Comparison of ENCODE assay signal across 8 cellular contexts in the genomic region with DNA sequence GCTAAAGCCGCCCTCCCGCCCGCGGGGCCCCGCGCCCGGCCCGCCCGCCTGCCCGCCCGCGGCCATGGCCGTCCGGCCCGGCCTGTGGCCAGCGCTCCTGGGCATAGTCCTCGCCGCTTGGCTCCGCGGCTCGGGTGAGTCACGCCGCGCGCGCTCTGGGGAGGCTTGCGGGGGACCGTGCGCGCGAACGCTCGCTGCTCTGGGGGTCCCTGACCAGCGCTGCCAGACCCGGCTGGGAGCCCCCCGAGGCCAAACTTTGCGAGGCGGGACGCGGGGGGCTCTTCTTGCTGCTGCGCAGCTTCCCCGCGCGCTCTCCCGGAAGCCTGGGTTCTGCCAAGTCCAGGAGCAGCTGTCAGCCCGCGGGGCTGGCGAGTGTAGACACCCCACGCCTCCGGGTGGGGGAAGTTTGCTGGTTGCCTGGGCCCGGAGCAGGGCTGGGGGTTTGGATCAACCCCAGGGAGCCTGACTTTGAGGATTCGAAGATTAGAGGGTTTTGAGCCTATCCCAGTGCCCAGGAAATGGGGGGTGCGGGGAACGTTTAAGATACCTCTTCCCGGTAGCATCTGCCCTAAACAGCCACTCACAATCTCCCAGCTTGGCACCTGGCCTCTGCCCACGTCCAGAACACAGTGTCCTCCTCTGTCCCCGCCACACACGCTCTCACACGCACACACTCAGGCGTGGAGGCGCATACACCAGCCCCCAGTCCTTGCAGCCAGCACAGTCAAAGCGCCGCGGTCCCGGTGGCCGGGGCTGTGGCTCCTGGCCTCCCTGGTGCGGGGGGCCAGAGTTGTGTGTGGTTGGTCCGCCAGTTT. TPM values are rescaled to one million over a fixed set of nuclear protein-coding genes. Genes with fewer than 3 reads are reported as not detected.
DNase-seq lines count a peak whose midpoint lies in the region; ATAC-seq and TF ChIP-seq lines count a peak whose summit lies in the region.

No MANE protein-coding gene starts in this region.

- DNase-seq in heart left ventricle (no peak), left ventricle myocardium superior (no peak), kidney epithelial cell (ENCODE audit: low read depth) (no peak), upper lobe of left lung (peak in 1 of 2 donors; percentile 80), amniotic stem cell (lab: John Stamatoyannopoulos, UW) (no peak), OCI-M2 (lab: John Stamatoyannopoulos, UW; ENCODE audit: unreplicated experiment) (no peak)

- WGBS in heart left ventricle, 4 donors, result 3 to 5% (median 4%) methylated on average over 32 to 68 of the region's 68 CpGs
- WGBS in upper lobe of left lung, 2 donors, result 10 to 14% methylated on average over 17 of the region's 68 CpGs

- intact Hi-C loops in heart left ventricle (cut with DNase I), result loop anchor here in 1 of 10 donors (10.0 kb wide), 1 partner anchor 146 kb away; no protein-coding TSS in a partner anchor
- intact Hi-C loops in left ventricle myocardium superior (cut with micrococcal nuclease), result no loop called here

- H3K4me1 Mint-ChIP-seq in activated T-helper 17 cell treated with anti-CD3 and anti-CD28 coated beads, Interleukin-2, amount 50 U/mL, for 72 hours, result peaks cover 6% of the 10 kb centered on the region

- H3K27ac ChIP-seq in heart left ventricle, result no peak overlapping the region
- H3K27ac ChIP-seq in upper lobe of left lung, result no peak overlapping the region

- peak overlapping the region; percentile 59 for H3K4me3 Mint-ChIP-seq in activated T-helper 17 cell treated with anti-CD3 and anti-CD28 coated beads, Interleukin-2, amount 50 U/mL, for 72 hours

- no peaks in the 10 kb centered on the region for H3K36me3 ChIP-seq in heart left ventricle
- H3K36me3 ChIP-seq in kidney epithelial cell (ENCODE audit: control insufficient read depth, insufficient read depth, low read length), result no peaks in the 10 kb centered on the region
- no peaks in the 10 kb centered on the region for H3K36me3 ChIP-seq in upper lobe of left lung

- no peak overlapping the region for H3K27ac Mint-ChIP-seq in activated T-helper 17 cell treated with anti-CD3 and anti-CD28 coated beads, Interleukin-2, amount 50 U/mL, for 72 hours

- H3K27me3 ChIP-seq in heart left ventricle (peaks cover 36 to 80% (median 54%) of the 10 kb centered on the region in 9 donors), kidney epithelial cell (ENCODE audit: control insufficient read depth, insufficient read depth, low read length) (peaks cover 38% of the 10 kb centered on the region), upper lobe of left lung (peaks cover 0 to 49% (median 16%) of the 10 kb centered on the region in 4 donors)

- ATAC-seq in heart left ventricle (no peak), left ventricle myocardium superior (no peak), upper lobe of left lung (ENCODE audit: low FRiP score in 2 of 2) (no peak), GM21381 (IDR thresholded peaks at IDR 0.05; ENCODE audit: unreplicated experiment) (no peak)
- no peak for ATAC-seq in activated T-helper 17 cell treated with anti-CD3 and anti-CD28 coated beads, Interleukin-2, amount 50 U/mL, for 72 hours (replicated peaks)

- peaks cover 67% of the 10 kb centered on the region for H3K27me3 Mint-ChIP-seq in activated T-helper 17 cell treated with anti-CD3 and anti-CD28 coated beads, Interleukin-2, amount 50 U/mL, for 72 hours

- peak overlapping the region in 10 of 12 donors; percentile 7 to 51 (median 34) for H3K4me3 ChIP-seq in heart left ventricle
- H3K4me3 ChIP-seq in kidney epithelial cell (ENCODE audit: low read depth, low read length), result peak overlapping the region; percentile 43
- H3K4me3 ChIP-seq in upper lobe of left lung, result peak overlapping the region in 3 of 4 donors; percentile 31 to 32 (median 32)

- TF ChIP-seq CTCF in heart left ventricle (IDR thresholded peaks at IDR 0.05) (no peak), kidney epithelial cell (IDR thresholded peaks at IDR 0.05; ENCODE audit: insufficient read depth, low read length, poor library complexity, severe bottlenecking) (no peak), upper lobe of left lung (IDR thresholded peaks at IDR 0.05) (no peak)

- H3K9me3 Mint-ChIP-seq in activated T-helper 17 cell treated with anti-CD3 and anti-CD28 coated beads, Interleukin-2, amount 50 U/mL, for 72 hours, result no peaks in the 10 kb centered on the region

- TF ChIP-seq POLR2A in heart left ventricle (IDR thresholded peaks at IDR 0.05), result no peak
- no peak for TF ChIP-seq POLR2A in upper lobe of left lung (IDR thresholded peaks at IDR 0.05)

- no peak for TF ChIP-seq EP300 in upper lobe of left lung (IDR thresholded peaks at IDR 0.05)

- H3K4me1 ChIP-seq in heart left ventricle (peaks cover 0 to 22% (median 10%) of the 10 kb centered on the region in 12 donors), upper lobe of left lung (peaks cover 16 to 26% (median 17%) of the 10 kb centered on the region in 4 donors)

- no peaks in the 10 kb centered on the region for H3K36me3 Mint-ChIP-seq in activated T-helper 17 cell treated with anti-CD3 and anti-CD28 coated beads, Interleukin-2, amount 50 U/mL, for 72 hours (ENCODE audit: low read depth)

- H3K9me3 ChIP-seq in heart left ventricle (no peaks in the 10 kb centered on the region), upper lobe of left lung (no peaks in the 10 kb centered on the region)

RNA-seq across cellular contexts. Expression of a gene that starts 0.5 kb away (rescaled TPM):
- total RNA-seq in heart left ventricle (under 1 TPM in 4 of 9 donors, not detected in 5; 0.09 to 0.43 (median 0.20) TPM), left ventricle myocardium superior (0.22 TPM), kidney epithelial cell (1.1 and 2.3 TPM in 2 replicates), upper lobe of left lung (1 to 10 TPM in 1 of 6 donors, under 1 TPM in 4, not detected in 1; 0.20 to 1.0 (median 0.39) TPM)
- polyA plus RNA-seq in heart left ventricle, result not detected
- not detected for total RNA-seq in activated T-helper 17 cell treated with anti-CD3 and anti-CD28 coated beads, Interleukin-2, amount 50 U/mL, for 72 hours
